In the genomic region with DNA sequence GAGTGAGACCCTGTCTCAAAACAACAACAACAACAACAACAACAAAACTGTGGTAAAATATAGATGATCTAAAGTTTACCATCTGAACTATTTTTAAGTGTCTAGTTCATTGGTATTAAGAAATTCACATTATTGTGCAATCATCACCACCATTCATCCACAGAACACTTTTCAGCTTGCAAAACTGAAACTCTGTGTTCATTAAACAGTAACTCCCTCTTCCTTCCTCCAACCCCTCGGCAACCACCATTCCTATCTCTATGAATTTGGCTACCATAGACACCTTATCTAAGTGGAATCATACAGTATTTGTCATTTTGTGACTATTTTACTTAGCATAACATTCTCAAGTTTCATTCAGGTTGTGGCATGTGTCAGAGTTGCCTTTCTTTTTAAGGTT, we compare ENCODE assay signal across 8 cellular contexts. TPM values are rescaled to one million over a fixed set of nuclear protein-coding genes. Genes with fewer than 3 reads are reported as not detected.
A peak's percentile ranks its signal among the peaks of the same experiment; 100 is the strongest.
DNase-seq lines count a peak whose midpoint lies in the region; ATAC-seq, FAIRE-seq and TF ChIP-seq lines count a peak whose summit lies in the region.

No MANE protein-coding gene starts in this region.

- H3K27ac Mint-ChIP-seq in T-helper 17 cell = no peak overlapping the region

- H3K36me3 Mint-ChIP-seq in T-helper 17 cell (ENCODE audit: low read depth) = peaks cover 3% of the 10 kb centered on the region

- peaks cover 46% of the 10 kb centered on the region for H3K4me1 Mint-ChIP-seq in T-helper 17 cell

- H3K27ac ChIP-seq in keratinocyte (ENCODE audit: control insufficient read depth, insufficient read depth, low read length) = peak overlapping the region; percentile 29

- H3K9me1 ChIP-seq in keratinocyte (ENCODE audit: control insufficient read depth, extremely low read depth, insufficient read depth, low read length) = no peaks in the 10 kb centered on the region

- H4K20me1 ChIP-seq in keratinocyte (ENCODE audit: control insufficient read depth, extremely low read depth, insufficient read depth, low read length) = no peaks in the 10 kb centered on the region

- no peaks in the 10 kb centered on the region for H3K36me3 ChIP-seq in keratinocyte (ENCODE audit: control insufficient read depth in 2 of 2, extremely low read depth in 1 of 2, insufficient read depth in 2 of 2, low read length in 2 of 2)

- no peak overlapping the region for H3K4me3 ChIP-seq in keratinocyte (ENCODE audit: control insufficient read depth in 2 of 3, extremely low read depth in 1 of 3, insufficient read depth in 2 of 3, low read depth in 1 of 3, low read length in 3 of 3)

- TF ChIP-seq CTCF in keratinocyte (optimal IDR thresholded peaks at IDR 0.05 in 1 of 3, IDR thresholded peaks at IDR 0.05 in 1 of 3, conservative IDR thresholded peaks at IDR 0.05 in 1 of 3; ENCODE audit: extremely low read depth in 1 of 3, insufficient read depth in 2 of 3, low read length in 3 of 3) = no peak

- peak overlapping the region; percentile 83 for H3K4me3 Mint-ChIP-seq in T-helper 17 cell

- dilution Hi-C loops in keratinocyte (cut with MboI; ENCODE audit: extremely low pct_ligation_motif_present, low sequenced_read_pairs) = no loop called here

- no peaks in the 10 kb centered on the region for H3K27me3 ChIP-seq in keratinocyte (ENCODE audit: control insufficient read depth, extremely low read depth, insufficient read depth, low read length)

- no peaks in the 10 kb centered on the region for H3K27me3 Mint-ChIP-seq in T-helper 17 cell

- peak; percentile 85 for ATAC-seq in GM18909 (IDR thresholded peaks at IDR 0.05; ENCODE audit: poor library complexity, unreplicated experiment)
- ATAC-seq in HG02943 (IDR thresholded peaks at IDR 0.05; ENCODE audit: low read depth, unreplicated experiment) = peak; percentile 92
- peak; percentile 65 for ATAC-seq in T-helper 17 cell

- H2AFZ ChIP-seq in keratinocyte (ENCODE audit: control insufficient read depth, low read length) = peak overlapping the region; percentile 32

- H3K9ac ChIP-seq in keratinocyte (ENCODE audit: control insufficient read depth, extremely low read depth, insufficient read depth, low read length) = no peak overlapping the region

- H3K9me3 ChIP-seq in T-helper 17 cell (ENCODE audit: control insufficient read depth, low read length, poor library complexity, severe bottlenecking) = no peaks in the 10 kb centered on the region
- no peaks in the 10 kb centered on the region for H3K9me3 ChIP-seq in keratinocyte (ENCODE audit: control insufficient read depth, low read depth, low read length)

- no peaks in the 10 kb centered on the region for H3K79me2 ChIP-seq in keratinocyte (ENCODE audit: control insufficient read depth, insufficient read depth, low read length)

- DNase-seq in T-helper 17 cell (no peak), keratinocyte (ENCODE audit: low read depth, low spot score) (peak; percentile 38), H4 (ENCODE audit: low spot score) (no peak), COLO668 (lab: John Stamatoyannopoulos, UW; ENCODE audit: unreplicated experiment) (no peak), SW480 (ENCODE audit: low spot score) (no peak)
- DNase-seq in stimulated activated CD4-positive, alpha-beta T cell treated with anti-CD3 and anti-CD28 coated beads, Interleukin-2, amount 100 ng/mL, for 24 hours = no peak

- H3K4me2 ChIP-seq in keratinocyte (ENCODE audit: control insufficient read depth, extremely low read depth, insufficient read depth, low read depth, low read length) = peak overlapping the region; percentile 58

- peak; percentile 64 for FAIRE-seq in keratinocyte (lab: Jason Lieb, UNC)

- peaks cover 51% of the 10 kb centered on the region for H3K4me1 ChIP-seq in keratinocyte (ENCODE audit: control insufficient read depth, extremely low read depth, insufficient read depth, low read length)

RNA-seq across cellular contexts. Expression of gene KAT2B, which starts 20.7 kb away (rescaled TPM):
- total RNA-seq in T-helper 17 cell = 100 to 1,000 TPM; 157 to 161 TPM
- 3.3 to 4.6 TPM (median 3.7 TPM) in 3 replicates for polyA plus RNA-seq in keratinocyte
- polyA plus RNA-seq in keratinocyte (2011; ENCODE audit: low read depth) = 27.3 TPM
- 2.9 and 5.7 TPM in 2 replicates for polyA plus RNA-seq in keratinocyte (2011; cell fraction: cytosol; rRNA removed)
- polyA plus RNA-seq in keratinocyte (2011; cell fraction: nucleus; rRNA removed) = 3.9 and 5.5 TPM in 2 replicates
- 3.0 and 8.2 TPM in 2 replicates for polyA plus RNA-seq in keratinocyte (2012; ENCODE audit: low replicate concordance)
- polyA minus RNA-seq in keratinocyte = 1.4 to 6.0 TPM (median 2.1 TPM) in 3 replicates
- polyA minus RNA-seq in keratinocyte (2011; cell fraction: cytosol; rRNA and poly(A)+ RNA removed) = 3.8 TPM
- 5.0 and 5.3 TPM in 2 replicates for polyA minus RNA-seq in keratinocyte (2011; cell fraction: nucleus; rRNA and poly(A)+ RNA removed)
- 1.3 and 2.2 TPM in 2 replicates for total RNA-seq in H4 (2014; rRNA removed; shearing (Covaris generic))

RNA-seq across cellular contexts. Expression of gene PP2D1, which starts 48.9 kb away (rescaled TPM):
- total RNA-seq in T-helper 17 cell = not detected
- not detected in 3 replicates for polyA plus RNA-seq in keratinocyte
- polyA plus RNA-seq in keratinocyte (2011; ENCODE audit: low read depth) = not detected
- polyA plus RNA-seq in keratinocyte (2011; cell fraction: cytosol; rRNA removed) = not detected in 2 replicates
- polyA plus RNA-seq in keratinocyte (2011; cell fraction: nucleus; rRNA removed) = not detected in 2 replicates
- 0.16 and 0.35 TPM in 2 replicates for polyA plus RNA-seq in keratinocyte (2012; ENCODE audit: low replicate concordance)
- not detected in 3 replicates for polyA minus RNA-seq in keratinocyte
- polyA minus RNA-seq in keratinocyte (2011; cell fraction: cytosol; rRNA and poly(A)+ RNA removed) = not detected
- not detected in 2 replicates for polyA minus RNA-seq in keratinocyte (2011; cell fraction: nucleus; rRNA and poly(A)+ RNA removed)
- total RNA-seq in H4 (2014; rRNA removed; shearing (Covaris generic)) = not detected in 2 replicates

Comparison
In these comparisons a context has a peak if more than half of its experiments do, and no peak if none do; other contexts are left out.
1. RNA of gene KAT2B, which starts 20.7 kb away (total RNA-seq): 157 to 161 TPM in T-helper 17 cell; 1.3 to 2.2 TPM in H4; every median in the first group is over 10 times any median in the second.
2. Peak in every context shown above with its lines, with median percentiles within 50 percentile points of each other: ATAC-seq.